30 cellular contexts compared by ENCODE assay signal in genomic region chr3:140628606-140629005, GRCh38. TPM values are rescaled to one million over a fixed set of nuclear protein-coding genes. Genes with fewer than 3 reads are reported as not detected.
DNase-seq lines count a peak whose midpoint lies in the region; ATAC-seq, FAIRE-seq and TF ChIP-seq lines count a peak whose summit lies in the region.
"Had no signal": no experiment of that assay in that cellular context is flagged by ENCODE, and none has a peak within 500 bp of the region (broad histone marks: within the 10 kb centered on the region; RNA-seq: fewer than 3 reads in every experiment).

No MANE protein-coding gene starts in this region.

- no peak overlapping the region for H3K4me3 Mint-ChIP-seq in T-helper 2 cell treated with Interferon-gamma antibody and Interleukin-4, amounts not matched to agents 5 μg/mL and 100 μg/mL, for 36 hours
- H3K4me3 Mint-ChIP-seq: CD4-positive, alpha-beta T cell; HFFc6 had no signal

- ATAC-seq in HepG2 (no peak), right lobe of liver (no peak)
- ATAC-seq: SK-N-SH treated with all-trans-retinoic acid at 6 μM for 48 hours had no signal

- TF ChIP-seq CTCF in HepG2 (CRISPR knock-in tag; IDR thresholded peaks at IDR 0.05) (no peak), right lobe of liver (IDR thresholded peaks at IDR 0.05) (no peak)

- H3K4me1 Mint-ChIP-seq in T-helper 2 cell treated with Interferon-gamma antibody and Interleukin-4, amounts not matched to agents 5 μg/mL and 100 μg/mL, for 36 hours (ENCODE audit: low read depth), result no peaks in the 10 kb centered on the region

- H4K8ac ChIP-seq in mesenchymal stem cell (ENCODE audit: low read length), result no peak overlapping the region

- no peak overlapping the region for H2BK12ac ChIP-seq in mesenchymal stem cell (ENCODE audit: low read length in 2 of 2)

- POLR2A ChIA-PET in HepG2 (lab: Yijun Ruan, JAX), result no interaction called here

- intact Hi-C loops in HepG2 (cut with micrococcal nuclease; ENCODE audit: unreplicated experiment), result no loop called here
- intact Hi-C loops in right lobe of liver (cut with DNase I), result no loop called here

- H3K79me2 ChIP-seq in HepG2 (ENCODE audit: insufficient read depth, low read length), result no peaks in the 10 kb centered on the region

- TF ChIP-seq EP300 in HepG2 (IDR thresholded peaks at IDR 0.05; ENCODE audit: low read depth in 2 of 2, low read length in 2 of 2), result no peak
- TF ChIP-seq EP300 in HepG2 (CRISPR knock-in tag; IDR thresholded peaks at IDR 0.05; ENCODE audit: borderline replicate concordance), result no peak

- no peak overlapping the region for H3K18ac ChIP-seq in mesenchymal stem cell (ENCODE audit: low read depth in 1 of 2, low read length in 2 of 2)

- H3K36me3 ChIP-seq in HepG2 (replicated peaks in 1 of 2; ENCODE audit: control insufficient read depth in 1 of 2, insufficient read depth in 2 of 2, low read length in 2 of 2), result no peaks in the 10 kb centered on the region
- no peaks in the 10 kb centered on the region for H3K36me3 ChIP-seq in right lobe of liver
- H3K36me3 ChIP-seq in adipocyte (ENCODE audit: control insufficient read depth, insufficient read depth, low read length, severe bottlenecking), result no peaks in the 10 kb centered on the region
- H3K36me3 ChIP-seq in mesenchymal stem cell (ENCODE audit: control insufficient read depth in 1 of 2, insufficient read depth in 2 of 2, low read depth in 1 of 2, low read length in 2 of 2), result no peaks in the 10 kb centered on the region
- H3K36me3 ChIP-seq: BLaER1 treated with 17β-estradiol and CSF1 and Interleukin-3, amounts not matched to agents 10 nM and 100 nM; HAP-1 had no signal

- H3K27ac ChIP-seq in HepG2 (ENCODE audit: extremely low read length, insufficient read depth, low read length) (no peak overlapping the region), right lobe of liver (no peak overlapping the region), mesenchymal stem cell (ENCODE audit: low read length, poor library complexity, severe bottlenecking) (peak overlapping the region; percentile 96), caudate nucleus (ENCODE audit: low read depth, low read length) (no peak overlapping the region)
- H3K27ac ChIP-seq: BLaER1 treated with 17β-estradiol and CSF1 and Interleukin-3, amounts not matched to agents 10 nM and 100 nM; KMS-11 had no signal

- no peak overlapping the region for H3K4me2 ChIP-seq in HepG2 (ENCODE audit: low read depth, low read length)
- H3K4me2 ChIP-seq in mesenchymal stem cell (ENCODE audit: low read length, poor library complexity, severe bottlenecking), result no peak overlapping the region
- H3K4me2 ChIP-seq: BLaER1 treated with 17β-estradiol and CSF1 and Interleukin-3, amounts not matched to agents 10 nM and 100 nM; KMS-11 had no signal

- BruUV-seq in HepG2 (replicated peaks; lab: Mats Ljungman, UMichigan), result no TSS peak

- TF ChIP-seq RAD21 in HepG2 (CRISPR knock-in tag; IDR thresholded peaks at IDR 0.05), result no peak

- H4K20me1 ChIP-seq in HepG2 (ENCODE audit: insufficient read depth, low read length), result no peaks in the 10 kb centered on the region
- H4K20me1 ChIP-seq: BLaER1 treated with 17β-estradiol and CSF1 and Interleukin-3, amounts not matched to agents 10 nM and 100 nM had no signal

- H3K9me3 Mint-ChIP-seq in T-helper 2 cell treated with Interferon-gamma antibody and Interleukin-4, amounts not matched to agents 5 μg/mL and 100 μg/mL, for 36 hours, result no peaks in the 10 kb centered on the region
- H3K9me3 Mint-ChIP-seq: CD4-positive, alpha-beta T cell had no signal

- H4K91ac ChIP-seq in mesenchymal stem cell (ENCODE audit: low read length), result no peak overlapping the region

- no peak for DNase-seq in HepG2 (ENCODE audit: low spot score)
- DNase-seq in right lobe of liver, result no peak
- DNase-seq in adipocyte (ENCODE audit: low read depth), result no peak
- no peak for DNase-seq in mesenchymal stem cell
- no peak for DNase-seq in NOMO-1 treated with dmso at 0.1 percent for 144 hours (lab: John Stamatoyannopoulos, UW; ENCODE audit: unreplicated experiment)
- no peak for DNase-seq in NCI-H2196 (lab: John Stamatoyannopoulos, UW; ENCODE audit: unreplicated experiment)
- no peak for DNase-seq in caudate nucleus (lab: John Stamatoyannopoulos, UW)
- no peak for DNase-seq in T-helper 2 cell treated with Interferon-gamma antibody and Interleukin-4, amounts not matched to agents 5 μg/mL and 100 μg/mL, for 36 hours (ENCODE audit: low spot score)
- DNase-seq: AML-193; CD4-positive, alpha-beta T cell; GOT3; HFFc6; IMR-90; NCI-H1092; NCI-H1436; NCI-H187; NCI-H2081 treated with DMSO at 0.1 percent for 48 hours; NCI-H226; NCI-H510A; NCI-H69; OCI-M1 had no signal

- no peak overlapping the region for H3K27ac Mint-ChIP-seq in T-helper 2 cell treated with Interferon-gamma antibody and Interleukin-4, amounts not matched to agents 5 μg/mL and 100 μg/mL, for 36 hours
- H3K27ac Mint-ChIP-seq: CD4-positive, alpha-beta T cell; HFFc6 had no signal

- no peak overlapping the region for H3K14ac ChIP-seq in mesenchymal stem cell (ENCODE audit: low read length in 2 of 2)

- H3K4me3 ChIP-seq in HepG2 (replicated peaks in 1 of 3; ENCODE audit: insufficient read depth in 1 of 3, low read depth in 2 of 3, low read length in 3 of 3), result no peak overlapping the region
- no peak overlapping the region for H3K4me3 ChIP-seq in right lobe of liver
- H3K4me3 ChIP-seq in adipocyte (ENCODE audit: low read length), result no peak overlapping the region
- H3K4me3 ChIP-seq in mesenchymal stem cell (ENCODE audit: insufficient read depth in 1 of 2, low read depth in 1 of 2, low read length in 2 of 2), result no peak overlapping the region
- H3K4me3 ChIP-seq: BLaER1 treated with 17β-estradiol and CSF1 and Interleukin-3, amounts not matched to agents 10 nM and 100 nM; HAP-1 had no signal

- H3K27me3 ChIP-seq in HepG2 (ENCODE audit: control insufficient read depth in 1 of 2, insufficient read depth in 2 of 2, low read length in 2 of 2), result no peaks in the 10 kb centered on the region
- H3K27me3 ChIP-seq in right lobe of liver, result no peaks in the 10 kb centered on the region
- no peaks in the 10 kb centered on the region for H3K27me3 ChIP-seq in adipocyte (replicated peaks; ENCODE audit: control insufficient read depth, insufficient read depth, low read length)
- H3K27me3 ChIP-seq in mesenchymal stem cell (ENCODE audit: control insufficient read depth in 1 of 2, insufficient read depth in 1 of 2, low read length in 2 of 2), result no peaks in the 10 kb centered on the region
- H3K27me3 ChIP-seq: BLaER1 treated with 17β-estradiol and CSF1 and Interleukin-3, amounts not matched to agents 10 nM and 100 nM had no signal

- H3K4me1 ChIP-seq in HepG2 (ENCODE audit: insufficient read depth, low read length) (no peaks in the 10 kb centered on the region), right lobe of liver (no peaks in the 10 kb centered on the region), adipocyte (ENCODE audit: control insufficient read depth, insufficient read depth, low read length) (peaks cover 31% of the 10 kb centered on the region), mesenchymal stem cell (ENCODE audit: control insufficient read depth, insufficient read depth, low read depth, low read length) (peaks cover 9% of the 10 kb centered on the region)
- H3K4me1 ChIP-seq: BLaER1 treated with 17β-estradiol and CSF1 and Interleukin-3, amounts not matched to agents 10 nM and 100 nM; HAP-1 had no signal

- no peaks in the 10 kb centered on the region for H3K36me3 Mint-ChIP-seq in T-helper 2 cell treated with Interferon-gamma antibody and Interleukin-4, amounts not matched to agents 5 μg/mL and 100 μg/mL, for 36 hours (ENCODE audit: low read depth)

- H2AFZ ChIP-seq in HepG2 (ENCODE audit: low read length) (no peak overlapping the region), mesenchymal stem cell (ENCODE audit: low read depth, low read length) (no peak overlapping the region)

- H3K79me1 ChIP-seq in mesenchymal stem cell (replicated peaks; ENCODE audit: low read length, poor library complexity, severe bottlenecking), result no peaks in the 10 kb centered on the region

- H3K9me3 ChIP-seq in HepG2 (ENCODE audit: low read length) (no peaks in the 10 kb centered on the region), right lobe of liver (no peaks in the 10 kb centered on the region), adipocyte (ENCODE audit: control insufficient read depth, low read length) (no peaks in the 10 kb centered on the region), mesenchymal stem cell (ENCODE audit: control insufficient read depth, low read length) (no peaks in the 10 kb centered on the region)
- H3K9me3 ChIP-seq: BLaER1 treated with 17β-estradiol and CSF1 and Interleukin-3, amounts not matched to agents 10 nM and 100 nM; HAP-1 had no signal

- no peak overlapping the region for H2BK15ac ChIP-seq in mesenchymal stem cell (ENCODE audit: low read depth, poor library complexity, severe bottlenecking)

- H2BK120ac ChIP-seq in mesenchymal stem cell (ENCODE audit: low read depth, low read length), result no peak overlapping the region

- no peak for FAIRE-seq in HepG2 (lab: Jason Lieb, UNC)
- FAIRE-seq: D721Med, RCC 7860 had no signal

- H3K9ac ChIP-seq in HepG2 (ENCODE audit: insufficient read depth, low read depth, low read length) (no peak overlapping the region), adipocyte (ENCODE audit: low read length) (peak overlapping the region; percentile 61), mesenchymal stem cell (ENCODE audit: low read length) (no peak overlapping the region)
- H3K9ac ChIP-seq: BLaER1 treated with 17β-estradiol and CSF1 and Interleukin-3, amounts not matched to agents 10 nM and 100 nM; KMS-11 had no signal

- 34% methylated on average over 4 of the region's 4 CpGs for WGBS in HepG2 (ENCODE audit: low lambda C conversion rate)
- WGBS in right lobe of liver (ENCODE audit: insufficient coverage, low coverage, low lambda C conversion rate, missing lambda C conversion rate), result 34% methylated on average over 4 of the region's 4 CpGs
- WGBS in mesenchymal stem cell, result 25% methylated on average over 2 of the region's 4 CpGs

- no peak overlapping the region for H3K4ac ChIP-seq in mesenchymal stem cell (ENCODE audit: low read depth in 1 of 2, low read length in 2 of 2)

- H2BK5ac ChIP-seq in mesenchymal stem cell (ENCODE audit: low read depth, low read length, poor library complexity, severe bottlenecking), result no peak overlapping the region

- in situ Hi-C loops in HepG2 (cut with HindIII; ENCODE audit: extremely low pct_ligation_motif_present, low pct_unique_long_range_greater_than_20kb), result no loop called here

- CTCF ChIA-PET in HepG2 (lab: Yijun Ruan, JAX; ENCODE audit: low intra/inter-chr PET ratio, low total read pairs), result no interaction called here

- peak overlapping the region; percentile 93 for H2AK5ac ChIP-seq in mesenchymal stem cell (ENCODE audit: low read length, severe bottlenecking)

- H3K23ac ChIP-seq in mesenchymal stem cell (ENCODE audit: low read length in 2 of 2), result no peak overlapping the region

- H3K27me3 Mint-ChIP-seq in T-helper 2 cell treated with Interferon-gamma antibody and Interleukin-4, amounts not matched to agents 5 μg/mL and 100 μg/mL, for 36 hours (ENCODE audit: low read depth), result peaks cover 3% of the 10 kb centered on the region
- H3K27me3 Mint-ChIP-seq: CD4-positive, alpha-beta T cell had no signal

- TF ChIP-seq POLR2A in HepG2 (IDR thresholded peaks at IDR 0.05; ENCODE audit: insufficient read depth in 1 of 2, low read depth in 2 of 2, low read length in 2 of 2) (no peak), right lobe of liver (IDR thresholded peaks at IDR 0.05) (no peak)

RNA-seq across cellular contexts. Expression of gene TRIM42, which starts 49.3 kb away (rescaled TPM):
- total RNA-seq in HepG2 (2016; rRNA removed; fragmentation: Illumina TruSeq; extraction: Trizol) (not detected in 2 replicates), right lobe of liver (not detected)
- total RNA-seq in HepG2 (2016; cell fraction: cytosol; rRNA removed; fragmentation: Illumina TruSeq; extraction: Trizol; ENCODE audit: low read depth), result not detected in 2 replicates
- total RNA-seq in HepG2 (2016; cell fraction: insoluble cytoplasmic fraction; rRNA removed; fragmentation: Illumina TruSeq; extraction: Trizol), result not detected in 2 replicates
- not detected in 2 replicates for total RNA-seq in HepG2 (2016; cell fraction: membrane; rRNA removed; fragmentation: Illumina TruSeq; extraction: Trizol)
- not detected in 2 replicates for total RNA-seq in HepG2 (2016; cell fraction: nucleus; rRNA removed; fragmentation: Illumina TruSeq; extraction: Trizol)
- polyA plus RNA-seq in HepG2 (2011; rRNA removed), result not detected in 2 replicates
- not detected in 2 replicates for polyA plus RNA-seq in HepG2 (2011; cell fraction: cytosol; rRNA removed)
- polyA plus RNA-seq in HepG2 (2011; cell fraction: nucleus; rRNA removed), result not detected in 2 replicates
- not detected in 2 replicates for polyA plus RNA-seq in HepG2 (2012)
- polyA plus RNA-seq in HepG2 (2016; cell fraction: cytosol; fragmentation: Illumina TruSeq; extraction: Trizol; ENCODE audit: low read depth), result not detected in 2 replicates
- not detected in 2 replicates for polyA plus RNA-seq in HepG2 (2016; cell fraction: insoluble cytoplasmic fraction; fragmentation: Illumina TruSeq; extraction: Trizol; ENCODE audit: low read depth)
- not detected in 2 replicates for polyA plus RNA-seq in HepG2 (2016; cell fraction: membrane; fragmentation: Illumina TruSeq; extraction: Trizol; ENCODE audit: low read depth)
- not detected in 2 replicates for polyA plus RNA-seq in HepG2 (2016; cell fraction: nucleus; fragmentation: Illumina TruSeq; extraction: Trizol; ENCODE audit: insufficient read depth, low read depth)
- polyA minus RNA-seq in HepG2 (2011; rRNA and poly(A)+ RNA removed; ENCODE audit: low replicate concordance), result not detected in 2 replicates
- not detected in 2 replicates for polyA minus RNA-seq in HepG2 (2011; cell fraction: cytosol; rRNA and poly(A)+ RNA removed)
- not detected in 2 replicates for polyA minus RNA-seq in HepG2 (2011; cell fraction: nucleus; rRNA and poly(A)+ RNA removed)
- not detected for polyA plus RNA-seq in mesenchymal stem cell (2013, experiment 1 of 2)
- not detected for polyA plus RNA-seq in mesenchymal stem cell (2013, experiment 2 of 2)
- total RNA-seq: A172; CD4-positive, alpha-beta T cell; G401; HFFc6; HT1080; IMR-90 had no signal
- polyA plus RNA-seq: IMR-90 had no signal
